Comparison of ENCODE assay signal across 13 cellular contexts in genomic region chr6:73747293-73747692, GRCh38. TPM values are rescaled to one million over a fixed set of nuclear protein-coding genes. Genes with fewer than 3 reads are reported as not detected.
DNase-seq lines count a peak whose midpoint lies in the region; ATAC-seq and FAIRE-seq lines count a peak whose summit lies in the region.
"Had no signal": no experiment of that assay in that cellular context is flagged by ENCODE, and none has a peak within 500 bp of the region (broad histone marks: within the 10 kb centered on the region; RNA-seq: fewer than 3 reads in every experiment).

No MANE protein-coding gene starts in this region.

- no peaks in the 10 kb centered on the region for H3K9me3 Mint-ChIP-seq in naive thymus-derived CD4-positive, alpha-beta T cell
- H3K9me3 Mint-ChIP-seq: activated naive CD4-positive, alpha-beta T cell treated with anti-CD3 and anti-CD28 coated beads, Interleukin-2, amount 50 U/mL, for 24 hours; GM23338 had no signal

- H3K27ac Mint-ChIP-seq in naive thymus-derived CD4-positive, alpha-beta T cell, result no peak overlapping the region
- H3K27ac Mint-ChIP-seq: activated naive CD4-positive, alpha-beta T cell treated with anti-CD3 and anti-CD28 coated beads, Interleukin-2, amount 50 U/mL, for 24 hours; GM23338 had no signal

- no peaks in the 10 kb centered on the region for H3K4me1 ChIP-seq in naive thymus-derived CD4-positive, alpha-beta T cell (ENCODE audit: control insufficient read depth in 2 of 2, insufficient read depth in 2 of 2, low read length in 2 of 2)
- H3K4me1 ChIP-seq in SJCRH30, result no peaks in the 10 kb centered on the region

- peak overlapping the region; percentile 17 for H3K4me3 ChIP-seq in naive thymus-derived CD4-positive, alpha-beta T cell (ENCODE audit: low read length)
- H3K4me3 ChIP-seq in SJCRH30, result no peak overlapping the region
- H3K4me3 ChIP-seq: GM23338, skin epidermis had no signal

- intact Hi-C loops in naive thymus-derived CD4-positive, alpha-beta T cell (cut with micrococcal nuclease), result loop anchor here in 1 of 2 donors (10.0 kb wide), 1 partner anchor 218 kb away; no protein-coding TSS in a partner anchor

- CTCF ChIA-PET in naive thymus-derived CD4-positive, alpha-beta T cell (lab: Charles Lee), result interaction anchor here (1.8 to 2.4 kb wide), 2 partner anchors 15 to 1463 kb away, joined by 5 to 9 read pairs; no protein-coding TSS in a partner anchor

- no peaks in the 10 kb centered on the region for H3K27me3 ChIP-seq in naive thymus-derived CD4-positive, alpha-beta T cell (ENCODE audit: control insufficient read depth in 2 of 2, insufficient read depth in 2 of 2, low read length in 2 of 2)
- no peaks in the 10 kb centered on the region for H3K27me3 ChIP-seq in SJCRH30

- no peak for FAIRE-seq in urothelium cell line (lab: Jason Lieb, UNC)
- FAIRE-seq in frontal cortex (lab: Jason Lieb, UNC), result no peak

- H3K27me3 Mint-ChIP-seq in naive thymus-derived CD4-positive, alpha-beta T cell, result no peaks in the 10 kb centered on the region
- H3K27me3 Mint-ChIP-seq: activated naive CD4-positive, alpha-beta T cell treated with anti-CD3 and anti-CD28 coated beads, Interleukin-2, amount 50 U/mL, for 24 hours had no signal

- peaks cover 0 to 2% (median 0%) of the 10 kb centered on the region in 7 donors for H3K4me1 Mint-ChIP-seq in naive thymus-derived CD4-positive, alpha-beta T cell
- H3K4me1 Mint-ChIP-seq: GM23338 had no signal

- H3K36me3 ChIP-seq in naive thymus-derived CD4-positive, alpha-beta T cell (ENCODE audit: control insufficient read depth in 2 of 3, insufficient read depth in 3 of 3, low read length in 3 of 3), result no peaks in the 10 kb centered on the region
- H3K36me3 ChIP-seq in SJCRH30, result no peaks in the 10 kb centered on the region

- no peaks in the 10 kb centered on the region for H3K9me3 ChIP-seq in naive thymus-derived CD4-positive, alpha-beta T cell (ENCODE audit: control insufficient read depth in 2 of 3, low read length in 3 of 3)
- no peaks in the 10 kb centered on the region for H3K9me3 ChIP-seq in SJCRH30 (replicated peaks)

- no peak overlapping the region for H3K27ac ChIP-seq in naive thymus-derived CD4-positive, alpha-beta T cell (ENCODE audit: low read depth, low read length)
- no peak overlapping the region for H3K27ac ChIP-seq in SJCRH30

- H3K36me3 Mint-ChIP-seq in naive thymus-derived CD4-positive, alpha-beta T cell, result peaks cover 0 to 7% (median 0%) of the 10 kb centered on the region in 5 donors
- H3K36me3 Mint-ChIP-seq: activated naive CD4-positive, alpha-beta T cell treated with anti-CD3 and anti-CD28 coated beads, Interleukin-2, amount 50 U/mL, for 24 hours had no signal

- no peak overlapping the region for H3K4me3 Mint-ChIP-seq in naive thymus-derived CD4-positive, alpha-beta T cell
- H3K4me3 Mint-ChIP-seq: activated naive CD4-positive, alpha-beta T cell treated with anti-CD3 and anti-CD28 coated beads, Interleukin-2, amount 50 U/mL, for 24 hours; GM23338 had no signal

- peak; percentile 96 for ATAC-seq in GM19023 (IDR thresholded peaks at IDR 0.05; ENCODE audit: unreplicated experiment)
- ATAC-seq in HG02623 (IDR thresholded peaks at IDR 0.05; ENCODE audit: unreplicated experiment), result peak; percentile 100
- ATAC-seq in naive thymus-derived CD4-positive, alpha-beta T cell, result peak; percentile 69
- ATAC-seq: GM23338, PC-3 had no signal

- DNase-seq in LHCN-M2 (ENCODE audit: low read depth) (peak; percentile 6), urothelium cell line (ENCODE audit: low spot score) (no peak), frontal cortex (ENCODE audit: low spot score in 2 of 2) (no peak), SJCRH30 (no peak), putamen (ENCODE audit: low spot score) (no peak)
- no peak for DNase-seq in naive thymus-derived CD4-positive, alpha-beta T cell
- DNase-seq: foreskin melanocyte, PC-3 had no signal

- POLR2A ChIA-PET in naive thymus-derived CD4-positive, alpha-beta T cell (lab: Charles Lee), result no interaction called here

RNA-seq across cellular contexts. Expression of gene CD109, which starts 51.3 kb away (rescaled TPM):
- 54.2 and 64.8 TPM in 2 replicates for total RNA-seq in LHCN-M2 (2014; rRNA removed)
- polyA plus RNA-seq in LHCN-M2 (2012), result 13.1 TPM
- total RNA-seq in naive thymus-derived CD4-positive, alpha-beta T cell, result 10 to 100 TPM in 1 of 5 experiments, 1 to 10 TPM in 2, under 1 TPM in 2; 0.54 to 12.3 (median 1.2) TPM
- polyA plus RNA-seq in naive thymus-derived CD4-positive, alpha-beta T cell, result under 1 TPM; 0.20 to 0.31 TPM
- 1.6 TPM for total RNA-seq in frontal cortex
- 4.7 and 4.9 TPM in 2 replicates for total RNA-seq in SJCRH30 (2014; rRNA removed; shearing (Covaris generic))
